Comparison of ENCODE assay signal across 8 cellular contexts in the genomic region with DNA sequence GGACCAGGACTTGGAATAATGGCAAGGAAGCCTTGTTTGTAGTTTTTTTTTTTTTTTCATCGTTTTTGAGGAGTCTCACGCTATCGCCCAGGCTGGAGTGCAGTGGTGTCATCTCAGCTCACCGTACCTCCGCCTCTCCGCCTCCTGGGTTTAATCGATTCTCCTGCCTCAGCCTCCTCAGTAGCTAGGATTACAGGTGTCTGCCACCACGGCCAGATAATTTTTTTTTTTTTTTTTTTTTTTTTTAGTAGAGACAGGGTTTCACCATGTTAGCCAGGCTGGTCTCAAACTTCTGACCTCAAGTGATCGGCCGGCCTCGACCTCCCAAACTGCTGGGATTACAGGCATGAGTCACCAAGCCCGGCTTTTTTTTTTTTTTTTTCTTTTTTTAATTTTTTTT. TPM values are rescaled to one million over a fixed set of nuclear protein-coding genes. Genes with fewer than 3 reads are reported as not detected.
DNase-seq lines count a peak whose midpoint lies in the region; ATAC-seq and TF ChIP-seq lines count a peak whose summit lies in the region.
"Not testable (repeated sequence)": the region's sequence is repeated elsewhere in the genome, so short reads cannot be mapped to it uniquely, and the experiment has no call there.
"Had no signal": no experiment of that assay in that cellular context is flagged by ENCODE, and none has a peak within 500 bp of the region (broad histone marks: within the 10 kb centered on the region; RNA-seq: fewer than 3 reads in every experiment).

No MANE protein-coding gene starts in this region.

- POLR2A ChIA-PET in HEK293 (lab: Yijun Ruan, JAX) = interaction anchor here (0.7 kb wide), 1 partner anchor 42 kb away, joined by 4 read pairs; no protein-coding TSS in a partner anchor
- POLR2A ChIA-PET in IMR-90 (lab: Charles Lee; ENCODE audit: unreplicated experiment) = not testable (repeated sequence)

- not testable (repeated sequence) for H2AK9ac ChIP-seq in IMR-90 (replicated peaks; ENCODE audit: low read depth, low read length, poor library complexity)

- not testable (repeated sequence) for H4K20me1 ChIP-seq in IMR-90 (ENCODE audit: insufficient read depth, low read length)

- TF ChIP-seq POLR2A in IMR-90 (IDR thresholded peaks at IDR 0.05; ENCODE audit: low read depth, low read length) = not testable (repeated sequence)

- H2AFZ ChIP-seq in IMR-90 (replicated peaks; ENCODE audit: low read length, poor library complexity) = not testable (repeated sequence)

- not testable (repeated sequence) for H3K9ac ChIP-seq in IMR-90 (ENCODE audit: low read depth, low read length); endodermal cell (ENCODE audit: extremely low read depth, low read length, poor library complexity, severe bottlenecking)

- 0 out of 4 replicates have a peak overlapping the region, but pooled peaks of 1 of the 2 experiments have one; percentile 42 for H4K8ac ChIP-seq in IMR-90 (ENCODE audit: low read depth in 2 of 2, low read length in 2 of 2)

- not testable (repeated sequence) for H3K9me3 Mint-ChIP-seq in endodermal cell

- peak overlapping the region; percentile 29; the same call in 1 of the 2 replicates for H3K4ac ChIP-seq in IMR-90 (ENCODE audit: low read depth, low read length)

- in situ Hi-C loops in IMR-90 (cut with MboI; ENCODE audit: low sequenced_read_pairs) = not testable (repeated sequence)

- not testable (repeated sequence) for H3K4me2 ChIP-seq in IMR-90 (ENCODE audit: low read depth, low read length)

- not testable (repeated sequence) for H3K18ac ChIP-seq in IMR-90 (ENCODE audit: low read depth, low read length)

- H3K27me3 Mint-ChIP-seq in endodermal cell (ENCODE audit: insufficient read depth) = not testable (repeated sequence)

- not testable (repeated sequence) for H3K4me3 Mint-ChIP-seq in endodermal cell

- not testable (repeated sequence) for H4K91ac ChIP-seq in IMR-90 (ENCODE audit: insufficient read depth, low read depth, low read length)

- not testable (repeated sequence) for H4K5ac ChIP-seq in IMR-90 (ENCODE audit: low read depth, low read length)

- DNase-seq in IMR-90; RWPE2 (ENCODE audit: low spot score): not testable (repeated sequence)
- DNase-seq in endodermal cell = peak; percentile 13
- peak; percentile 45 for DNase-seq in posterior vena cava (ENCODE audit: low spot score)

- peak overlapping the region; percentile 72 for H2AK5ac ChIP-seq in IMR-90 (ENCODE audit: low read depth, low read length)

- H3K27ac Mint-ChIP-seq in endodermal cell = not testable (repeated sequence)

- intact Hi-C loops in IMR-90 (cut with micrococcal nuclease); posterior vena cava (cut with DNase I): not testable (repeated sequence)

- H3K14ac ChIP-seq in IMR-90 (replicated peaks; ENCODE audit: low read depth, low read length) = not testable (repeated sequence)

- not testable (repeated sequence) for TF ChIP-seq RAD21 in IMR-90 (IDR thresholded peaks at IDR 0.05; ENCODE audit: low read length)

- not testable (repeated sequence) for H3K27ac ChIP-seq in HEK293 (ENCODE audit: extremely low read depth, low read depth, low read length); IMR-90 (ENCODE audit: insufficient read depth, low read length); endodermal cell (ENCODE audit: low read depth, low read length)
- H3K27ac ChIP-seq in RWPE2 (ENCODE audit: poor library complexity, severe bottlenecking) = peak overlapping the region; percentile 15

- H3K27me3 ChIP-seq in IMR-90 (ENCODE audit: control insufficient read depth, insufficient read depth, low read length); RWPE2 (ENCODE audit: insufficient read depth, poor library complexity, severe bottlenecking); endodermal cell (ENCODE audit: control insufficient read depth, insufficient read depth, low read length, poor library complexity, severe bottlenecking): not testable (repeated sequence)

- H3K4me1 ChIP-seq in HEK293 (ENCODE audit: control insufficient read depth, insufficient read depth, low read length); IMR-90 (ENCODE audit: control insufficient read depth, insufficient read depth, low read length); endodermal cell (ENCODE audit: control insufficient read depth, insufficient read depth, low read length): not testable (repeated sequence)
- peaks cover 22% of the 10 kb centered on the region for H3K4me1 ChIP-seq in RWPE2 (ENCODE audit: insufficient read depth, poor library complexity, severe bottlenecking)

- dilution Hi-C loops in IMR-90 (cut with HindIII; ENCODE audit: low sequenced_read_pairs, unreplicated experiment) = not testable (repeated sequence)

- H3K9me1 ChIP-seq in IMR-90 (ENCODE audit: insufficient read depth, low read length) = not testable (repeated sequence)

- not testable (repeated sequence) for H3K56ac ChIP-seq in IMR-90 (ENCODE audit: extremely low read depth, insufficient read depth, low read length)

- H2BK15ac ChIP-seq in IMR-90 (ENCODE audit: low read depth, low read length) = 0 out of 3 replicates have a peak overlapping the region, but pooled peaks have one; percentile 57

- H3K36me3 ChIP-seq in HEK293 (ENCODE audit: control insufficient read depth in 2 of 2, insufficient read depth in 1 of 2, low read length in 2 of 2); IMR-90 (ENCODE audit: control insufficient read depth, insufficient read depth, low read length): not testable (repeated sequence)
- H3K36me3 ChIP-seq in RWPE2 (ENCODE audit: low read depth) (peaks cover 13% of the 10 kb centered on the region), endodermal cell (ENCODE audit: control insufficient read depth, insufficient read depth, low read length) (peaks cover 11% of the 10 kb centered on the region)

- H3K4me3 ChIP-seq in HEK293 (ENCODE audit: low read depth, low read length); IMR-90 (ENCODE audit: insufficient read depth, low read depth, low read length); RWPE2 (ENCODE audit: severe bottlenecking); endodermal cell (ENCODE audit: low read length): not testable (repeated sequence)

- H3K23ac ChIP-seq in IMR-90 (ENCODE audit: low read depth, low read length) = not testable (repeated sequence)

- WGBS in IMR-90 (ENCODE audit: extremely low coverage in 2 of 2, insufficient read length in 1 of 2), 2 experiments = 100% methylated on average over 2 of the region's 12 CpGs; no CpG with 5 or more reads in 1 of the 2 experiments
- 96 to 100% methylated on average over 4 to 11 of the region's 12 CpGs for WGBS in endodermal cell (ENCODE audit: insufficient coverage in 1 of 2, insufficient read length in 1 of 2), 2 experiments

- not testable (repeated sequence) for BruUV-seq in IMR-90 (replicated peaks; lab: Mats Ljungman, UMichigan)

- not testable (repeated sequence) for TF ChIP-seq CTCF in HEK293 (tag by site-specific recombination; IDR thresholded peaks at IDR 0.05); IMR-90 (conservative IDR thresholded peaks at IDR 0.05; ENCODE audit: low read depth, low read length); RWPE2 (IDR thresholded peaks at IDR 0.05; ENCODE audit: poor library complexity, severe bottlenecking); endodermal cell (conservative IDR thresholded peaks at IDR 0.05)

- peaks cover 25% of the 10 kb centered on the region for H3K36me3 Mint-ChIP-seq in endodermal cell (ENCODE audit: low read depth)

- H3K9me3 ChIP-seq in HEK293 (ENCODE audit: control insufficient read depth, insufficient read depth, low read depth, low read length); IMR-90 (ENCODE audit: control insufficient read depth, insufficient read depth, low read length); RWPE2 (ENCODE audit: severe bottlenecking); endodermal cell (ENCODE audit: control insufficient read depth, low read length): not testable (repeated sequence)

- not testable (repeated sequence) for H2BK5ac ChIP-seq in IMR-90 (ENCODE audit: low read depth, low read length, poor library complexity, severe bottlenecking)

- peaks cover 11 to 36% of the 10 kb centered on the region in 2 experiments for H3K79me1 ChIP-seq in IMR-90 (ENCODE audit: low read depth in 1 of 2, low read length in 2 of 2)

- not testable (repeated sequence) for H2BK120ac ChIP-seq in IMR-90 (ENCODE audit: low read depth, low read length)

- H3K4me1 Mint-ChIP-seq in endodermal cell = not testable (repeated sequence)

- CTCF ChIA-PET in HEK293 (lab: Yijun Ruan, JAX) = interaction anchor here (0.6 to 1.4 kb wide), 2 partner anchors 19 to 256 kb away, joined by 3 read pairs; no protein-coding TSS in a partner anchor
- CTCF ChIA-PET in IMR-90 (lab: Yijun Ruan, JAX) = interaction anchor here (0.7 kb wide), 1 partner anchor 648 kb away, joined by 3 read pairs; no protein-coding TSS in a partner anchor

- not testable (repeated sequence) for ATAC-seq in IMR-90 (ENCODE audit: low read depth); RWPE2 (ENCODE audit: low read depth)

- H2BK20ac ChIP-seq in IMR-90 (ENCODE audit: low read depth, low read length) = not testable (repeated sequence)

RNA-seq across cellular contexts. Expression of a gene that starts 23.0 kb away (rescaled TPM):
- 142 and 212 TPM in 2 replicates for total RNA-seq in IMR-90 (2012; rRNA removed)
- polyA plus RNA-seq in IMR-90 (2012; rRNA removed) = 79.5 and 88.4 TPM in 2 replicates
- 32.7 and 42.7 TPM in 2 replicates for polyA plus RNA-seq in IMR-90 (2012; cell fraction: cytosol; rRNA removed)
- polyA plus RNA-seq in IMR-90 (2012; cell fraction: nucleus; rRNA removed; ENCODE audit: low replicate concordance) = 327 and 737 TPM in 2 replicates
- 100 to 1,000 TPM; 133 to 173 TPM for total RNA-seq in endodermal cell
- 132 TPM for polyA plus RNA-seq in endodermal cell (2013, experiment 1 of 2)
- polyA plus RNA-seq in endodermal cell (2013, experiment 2 of 2) = 134 TPM
- 100 to 1,000 TPM; 210 to 267 TPM for total RNA-seq in posterior vena cava

RNA-seq across cellular contexts. Expression of a gene that starts 27.0 kb away (rescaled TPM):
- 53.2 and 62.8 TPM in 2 replicates for total RNA-seq in IMR-90 (2012; rRNA removed)
- 89.4 and 96.5 TPM in 2 replicates for polyA plus RNA-seq in IMR-90 (2012; rRNA removed)
- 15.3 and 27.8 TPM in 2 replicates for polyA plus RNA-seq in IMR-90 (2012; cell fraction: cytosol; rRNA removed)
- polyA plus RNA-seq in IMR-90 (2012; cell fraction: nucleus; rRNA removed; ENCODE audit: low replicate concordance) = 6.4 and 30.3 TPM in 2 replicates
- total RNA-seq in endodermal cell = 100 to 1,000 TPM; 266 to 364 TPM
- polyA plus RNA-seq in endodermal cell (2013, experiment 1 of 2) = 140 TPM
- polyA plus RNA-seq in endodermal cell (2013, experiment 2 of 2) = 146 TPM
- 100 to 1,000 TPM; 149 to 156 TPM for total RNA-seq in posterior vena cava

RNA-seq across cellular contexts. Expression of a gene that starts 53.2 kb away (rescaled TPM):
- 0.54 and 0.56 TPM in 2 replicates for total RNA-seq in IMR-90 (2012; rRNA removed)
- polyA plus RNA-seq in IMR-90 (2012; rRNA removed) = 11.3 and 12.2 TPM in 2 replicates
- polyA plus RNA-seq in IMR-90 (2012; cell fraction: cytosol; rRNA removed) = 7.9 and 11.9 TPM in 2 replicates
- polyA plus RNA-seq in IMR-90 (2012; cell fraction: nucleus; rRNA removed; ENCODE audit: low replicate concordance) = 44.4 and 63.5 TPM in 2 replicates
- 1 to 10 TPM; 3.7 to 3.9 TPM for total RNA-seq in endodermal cell
- polyA plus RNA-seq in endodermal cell (2013, experiment 1 of 2) = 2.9 TPM
- 1.5 TPM for polyA plus RNA-seq in endodermal cell (2013, experiment 2 of 2)
- total RNA-seq in posterior vena cava = 10 to 100 TPM; 79.6 to 99.6 TPM
- total RNA-seq: A673, Daoy had no signal
- polyA plus RNA-seq: CD8-positive, alpha-beta memory T cell had no signal

Comparison
In these comparisons a context has a peak if more than half of its experiments do, and no peak if none do; other contexts are left out.
1. RNA of a gene that starts 53.2 kb away (total RNA-seq): 79.6 to 99.6 TPM in posterior vena cava; 3.7 to 3.9 TPM in endodermal cell and 0.54 to 0.56 TPM in IMR-90; every median in the first group is over 10 times any median in the second.